ENCODE assay signal across 22 cellular contexts in genomic region chr1:85118751-85119150, GRCh38.
DNase-seq lines count a peak whose midpoint lies in the region; TF ChIP-seq lines count a peak whose summit lies in the region.
"Had no signal": no experiment of that assay in that cellular context is flagged by ENCODE, and none has a peak within 500 bp of the region (broad histone marks: within the 10 kb centered on the region; RNA-seq: fewer than 3 reads in every experiment).

No MANE protein-coding gene starts in this region.

- no peak overlapping the region for H3K23ac ChIP-seq in trophoblast cell (ENCODE audit: low read length)

- 84 to 95% methylated on average over 1 of the region's 1 CpG for WGBS in GM23248 (ENCODE audit: low coverage in 1 of 2, low lambda C conversion rate in 2 of 2, missing lambda C conversion rate in 2 of 2), 2 experiments
- no CpG with 5 or more reads among the region's 1 CpG for WGBS in trophoblast cell (ENCODE audit: extremely low coverage, insufficient coverage, insufficient read length)

- no peaks in the 10 kb centered on the region for H3K9me2 ChIP-seq in GM23248 (ENCODE audit: insufficient read depth)
- H3K9me2 ChIP-seq: SK-N-SH had no signal

- TF ChIP-seq CTCF in fibroblast of pulmonary artery (IDR thresholded peaks at IDR 0.05; ENCODE audit: low read length, missing control alignments), result no peak
- TF ChIP-seq CTCF in BE2C (IDR thresholded peaks at IDR 0.05; ENCODE audit: low read depth, low read length), result no peak

- H2BK5ac ChIP-seq in trophoblast cell (ENCODE audit: low read depth, low read length, poor library complexity), result no peak overlapping the region

- no peak overlapping the region for H3K14ac ChIP-seq in trophoblast cell (ENCODE audit: low read length)

- no peaks in the 10 kb centered on the region for H4K20me1 ChIP-seq in GM23248 (ENCODE audit: insufficient read depth)

- H3K27ac ChIP-seq in GM23248 (no peak overlapping the region), trophoblast cell (ENCODE audit: low read depth, low read length) (no peak overlapping the region)
- H3K27ac ChIP-seq: C4-2B, RWPE1 had no signal

- H3K27me3 ChIP-seq in GM23248 (replicated peaks; ENCODE audit: insufficient read depth), result no peaks in the 10 kb centered on the region
- no peaks in the 10 kb centered on the region for H3K27me3 ChIP-seq in adipocyte (replicated peaks; ENCODE audit: control insufficient read depth, insufficient read depth, low read length)
- no peaks in the 10 kb centered on the region for H3K27me3 ChIP-seq in trophoblast cell (ENCODE audit: insufficient read depth, low read length)
- peaks cover 2% of the 10 kb centered on the region; the same call in 1 of the 2 replicates for H3K27me3 ChIP-seq in BE2C

- H4K8ac ChIP-seq in trophoblast cell (ENCODE audit: low read depth, low read length), result no peak overlapping the region

- H3K79me2 ChIP-seq in GM23248 (ENCODE audit: insufficient read depth), result no peaks in the 10 kb centered on the region
- H3K79me2 ChIP-seq in trophoblast cell (ENCODE audit: control insufficient read depth, insufficient read depth, low read length, poor library complexity), result no peaks in the 10 kb centered on the region

- no peaks in the 10 kb centered on the region for H3K79me1 ChIP-seq in trophoblast cell (ENCODE audit: low read length)

- no peak overlapping the region for H3K18ac ChIP-seq in trophoblast cell (ENCODE audit: low read length)

- no peaks in the 10 kb centered on the region for H3K9me3 ChIP-seq in GM23248 (ENCODE audit: low read depth)
- no peaks in the 10 kb centered on the region for H3K9me3 ChIP-seq in adipocyte (ENCODE audit: control insufficient read depth, low read length)
- H3K9me3 ChIP-seq in trophoblast cell (ENCODE audit: insufficient read depth, low read depth, low read length), result no peaks in the 10 kb centered on the region
- no peaks in the 10 kb centered on the region for H3K9me3 ChIP-seq in BE2C
- H3K9me3 ChIP-seq: SK-N-SH had no signal

- H4K12ac ChIP-seq in trophoblast cell (ENCODE audit: low read depth, low read length), result no peak overlapping the region

- H3K4me3 ChIP-seq in GM23248 (no peak overlapping the region), adipocyte (ENCODE audit: low read length) (no peak overlapping the region), fibroblast of pulmonary artery (replicated peaks; ENCODE audit: low read depth, low read length) (no peak overlapping the region), trophoblast cell (ENCODE audit: low read depth, low read length) (no peak overlapping the region), BE2C (ENCODE audit: low read depth, low read length) (no peak overlapping the region)

- H3K4me2 ChIP-seq in GM23248 (ENCODE audit: unreplicated experiment), result no peak overlapping the region
- no peak overlapping the region for H3K4me2 ChIP-seq in trophoblast cell (ENCODE audit: low read length)
- H3K4me2 ChIP-seq: SK-N-SH had no signal

- no peak overlapping the region for H2BK120ac ChIP-seq in trophoblast cell (ENCODE audit: insufficient read depth, low read length, poor library complexity)

- DNase-seq in GM23248, result peak; percentile 28
- DNase-seq in adipocyte (ENCODE audit: low read depth), result peak; percentile 46
- peak; percentile 16 for DNase-seq in fibroblast of pulmonary artery (ENCODE audit: low read depth)
- DNase-seq in trophoblast cell, result peak; percentile 3 to 77
- no peak for DNase-seq in NCI-H1092 treated with DMSO at 0.1 percent for 48 hours (lab: John Stamatoyannopoulos, UW)
- DNase-seq in ACHN, result no peak
- DNase-seq in BE2C, result no peak
- DNase-seq in AG08396 (ENCODE audit: low spot score), result no peak
- DNase-seq: Calu3; CD8-positive, alpha-beta memory T cell; DMS153; GF-D8; Karpas-422; NCI-H1417; NCI-H187; NCI-H510A treated with DMSO at 0.1 percent for 48 hours; NCI-H748 treated with DMSO at 0.1 percent for 48 hours; NK-92 treated with Interleukin-12 subunit alpha and Interleukin-12 subunit beta, amount 100 ng/mL, for 24 hours; SIG-M5; SK-N-SH had no signal

- H2BK12ac ChIP-seq in trophoblast cell (ENCODE audit: low read length), result no peak overlapping the region

- H3K36me3 ChIP-seq in GM23248 (ENCODE audit: low read depth), result no peaks in the 10 kb centered on the region
- peaks cover 4% of the 10 kb centered on the region for H3K36me3 ChIP-seq in adipocyte (ENCODE audit: control insufficient read depth, insufficient read depth, low read length, severe bottlenecking)
- H3K36me3 ChIP-seq in trophoblast cell (ENCODE audit: control insufficient read depth in 1 of 2, insufficient read depth in 2 of 2, low read length in 2 of 2), result no peaks in the 10 kb centered on the region
- no peaks in the 10 kb centered on the region for H3K36me3 ChIP-seq in BE2C

- H3K4ac ChIP-seq in trophoblast cell (ENCODE audit: low read depth, low read length), result no peak overlapping the region

- in situ Hi-C loops in GM23248 (cut with MboI) (no loop called here), ACHN (cut with HindIII; ENCODE audit: low pct_ligation_motif_present, low pct_unique_long_range_greater_than_20kb, low sequenced_read_pairs) (no loop called here)

- no peak overlapping the region for H3K9ac ChIP-seq in GM23248
- H3K9ac ChIP-seq in adipocyte (ENCODE audit: low read length), result no peak overlapping the region
- H3K9ac ChIP-seq in trophoblast cell (ENCODE audit: low read length), result no peak overlapping the region
- H3K9ac ChIP-seq: SK-N-SH had no signal

- 0 out of 2 replicates have a peak, but pooled peaks cover 17% of the 10 kb centered on the region for H3F3A ChIP-seq in GM23248 (ENCODE audit: insufficient read depth)

- no peak overlapping the region for H2AK5ac ChIP-seq in trophoblast cell (ENCODE audit: low read length)

- H3K4me1 ChIP-seq in GM23248 (ENCODE audit: insufficient read depth) (peaks cover 17% of the 10 kb centered on the region), adipocyte (ENCODE audit: control insufficient read depth, insufficient read depth, low read length) (no peaks in the 10 kb centered on the region), trophoblast cell (ENCODE audit: control insufficient read depth in 1 of 2, insufficient read depth in 2 of 2, low read length in 2 of 2) (peaks cover 0 to 4% of the 10 kb centered on the region in 2 experiments), BE2C (no peaks in the 10 kb centered on the region)

- 0 out of 2 replicates have a peak overlapping the region, but pooled peaks have one; percentile 30 for H2AFZ ChIP-seq in GM23248
- no peak overlapping the region for H2AFZ ChIP-seq in trophoblast cell (ENCODE audit: insufficient read depth, low read length, poor library complexity)

- H4K91ac ChIP-seq in trophoblast cell (ENCODE audit: low read depth, low read length), result no peak overlapping the region

Comparison
In these comparisons a context has a peak if more than half of its experiments do, and no peak if none do; other contexts are left out.
1. DNase-seq: peak in GM23248 (single experiment), adipocyte (single experiment), fibroblast of pulmonary artery (single experiment) and trophoblast cell (2 of 2); none in NCI-H1092 treated with DMSO at 0.1 percent for 48 hours (single experiment), ACHN (single experiment), BE2C (single experiment) and AG08396 (single experiment).